ENCODE assay signal across 17 cellular contexts in genomic region chr3:149647285-149647684, GRCh38. TPM values are rescaled to one million over a fixed set of nuclear protein-coding genes. Genes with fewer than 3 reads are reported as not detected.
DNase-seq lines count a peak whose midpoint lies in the region; ATAC-seq and TF ChIP-seq lines count a peak whose summit lies in the region.
"Had no signal": no experiment of that assay in that cellular context is flagged by ENCODE, and none has a peak within 500 bp of the region (broad histone marks: within the 10 kb centered on the region; RNA-seq: fewer than 3 reads in every experiment).

No MANE protein-coding gene starts in this region.

- no peak overlapping the region for H2AFZ ChIP-seq in OCI-LY3 (ENCODE audit: low read depth, low read length)

- H3K4me1 ChIP-seq in OCI-LY3 (ENCODE audit: low read length) (peaks cover 15% of the 10 kb centered on the region), thyroid gland (peaks cover 34 to 55% of the 10 kb centered on the region in 2 donors), gastroesophageal sphincter (peaks cover 40 to 96% (median 47%) of the 10 kb centered on the region in 3 donors)

- intact Hi-C loops in thyroid gland (cut with DNase I), result no loop called here

- no peak for TF ChIP-seq CTCF in GM12865 (IDR thresholded peaks at IDR 0.05; ENCODE audit: insufficient read depth, low read depth, low read length, missing control alignments)
- TF ChIP-seq CTCF in OCI-LY3 (IDR thresholded peaks at IDR 0.05; ENCODE audit: low read depth, low read length), result no peak
- no peak for TF ChIP-seq CTCF in thyroid gland (IDR thresholded peaks at IDR 0.05)
- no peak for TF ChIP-seq CTCF in gastroesophageal sphincter (IDR thresholded peaks at IDR 0.05)

- no peak overlapping the region for H3K27ac ChIP-seq in OCI-LY3 (ENCODE audit: low read length)
- H3K27ac ChIP-seq in thyroid gland, result no peak overlapping the region
- peak overlapping the region in 2 of 4 donors; percentile 68 to 72 for H3K27ac ChIP-seq in gastroesophageal sphincter

- H3K79me2 ChIP-seq in OCI-LY3 (ENCODE audit: low read length), result no peaks in the 10 kb centered on the region

- H3K27me3 ChIP-seq in OCI-LY3 (ENCODE audit: low read depth, low read length) (peaks cover 16% of the 10 kb centered on the region), thyroid gland (no peaks in the 10 kb centered on the region), gastroesophageal sphincter (no peaks in the 10 kb centered on the region)
- H3K27me3 ChIP-seq: sigmoid colon had no signal

- TF ChIP-seq EP300 in gastroesophageal sphincter (IDR thresholded peaks at IDR 0.05), result no peak

- peak; percentile 91 for ATAC-seq in GM19395 (IDR thresholded peaks at IDR 0.05; ENCODE audit: unreplicated experiment)
- ATAC-seq in HG02840 (IDR thresholded peaks at IDR 0.05; ENCODE audit: low FRiP score, unreplicated experiment), result peak; percentile 54
- no peak for ATAC-seq in gastroesophageal sphincter
- ATAC-seq: activated T-cell treated with anti-CD3 and anti-CD28 coated beads, Interleukin-2, amount 50 U/mL, for 4 hours had no signal

- H3K9me3 ChIP-seq in OCI-LY3 (ENCODE audit: insufficient read depth, low read length) (no peaks in the 10 kb centered on the region), thyroid gland (no peaks in the 10 kb centered on the region), gastroesophageal sphincter (no peaks in the 10 kb centered on the region)
- H3K9me3 ChIP-seq: sigmoid colon had no signal

- no peaks in the 10 kb centered on the region for H3K36me3 ChIP-seq in OCI-LY3 (replicated peaks; ENCODE audit: low read depth, low read length)
- H3K36me3 ChIP-seq in thyroid gland, result no peaks in the 10 kb centered on the region
- H3K36me3 ChIP-seq in gastroesophageal sphincter, result peaks cover 0 to 14% of the 10 kb centered on the region in 2 donors

- peak overlapping the region; percentile 43 for H3K4me2 ChIP-seq in OCI-LY3 (ENCODE audit: low read length)

- H4K20me1 ChIP-seq in OCI-LY3 (ENCODE audit: insufficient read depth, low read length), result no peaks in the 10 kb centered on the region

- TF ChIP-seq POLR2A in thyroid gland (IDR thresholded peaks at IDR 0.05) (no peak), gastroesophageal sphincter (IDR thresholded peaks at IDR 0.05) (no peak)

- 87 to 92% methylated on average over 4 of the region's 4 CpGs for WGBS in thyroid gland, 2 donors
- WGBS in gastroesophageal sphincter (ENCODE audit: low coverage in 1 of 2), 2 donors, result 87 to 90% methylated on average over 2 to 4 of the region's 4 CpGs

- DNase-seq in GM12865 (ENCODE audit: low read depth) (peak; percentile 43), OCI-M2 (lab: John Stamatoyannopoulos, UW; ENCODE audit: unreplicated experiment) (no peak), thyroid gland (no peak), NCI-H1930 (lab: John Stamatoyannopoulos, UW) (no peak)
- DNase-seq: activated CD4-positive, alpha-beta T cell treated with anti-CD3 and anti-CD28 coated beads, Interleukin-2, amount 10 ng/mL, durations not matched to agents 7 days and 5 days; activated T-cell treated with anti-CD3 and anti-CD28 coated beads, Interleukin-2, amount 50 U/mL, for 4 hours; CD4-positive, alpha-beta memory T cell; cerebellar nuclear complex; mesenchymal stem cell; SHP77; sigmoid colon; stimulated activated CD4-positive, alpha-beta T cell treated with anti-CD3 and anti-CD28 coated beads, Interleukin-4, amount 100 ng/mL, for 24 hours; T1000 had no signal

- H3K9ac ChIP-seq in OCI-LY3 (ENCODE audit: low read length), result no peak overlapping the region

- no peak overlapping the region for H3K4me3 ChIP-seq in GM12865 (ENCODE audit: low read depth, low read length)
- H3K4me3 ChIP-seq in OCI-LY3 (ENCODE audit: low read length), result no peak overlapping the region
- no peak overlapping the region for H3K4me3 ChIP-seq in thyroid gland (replicated peaks in 1 of 3)
- H3K4me3 ChIP-seq in gastroesophageal sphincter, result no peak overlapping the region
- H3K4me3 ChIP-seq: sigmoid colon had no signal

RNA-seq across cellular contexts. Expression of gene WWTR1, which starts 10.5 kb away (rescaled TPM):
- 10 to 100 TPM; 56.7 to 87.6 (median 78.5) TPM for total RNA-seq in thyroid gland
- total RNA-seq in gastroesophageal sphincter, result 100 to 1,000 TPM; 239 to 482 (median 321) TPM
